ENCODE assay signal across 25 cellular contexts in the genomic region with DNA sequence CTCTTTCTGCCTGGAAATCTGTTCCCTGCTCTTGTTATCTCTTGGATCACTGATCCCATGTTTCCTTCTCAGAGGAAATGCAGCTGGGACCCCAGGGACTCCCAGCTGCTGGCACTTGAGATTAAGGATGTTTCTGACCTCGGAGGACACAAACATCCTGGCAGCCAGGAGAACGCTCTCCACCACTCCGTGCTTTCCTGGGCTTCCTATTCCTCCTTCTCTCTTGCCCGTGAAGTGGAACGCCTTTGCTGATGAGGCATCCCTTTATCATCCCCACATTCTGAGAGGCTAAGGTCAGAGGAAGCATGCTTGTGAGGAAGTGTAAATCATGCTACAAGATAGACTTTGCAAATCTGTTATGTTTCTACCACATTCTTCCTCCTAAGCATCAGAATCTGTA. TPM values are rescaled to one million over a fixed set of nuclear protein-coding genes. Genes with fewer than 3 reads are reported as not detected.
DNase-seq lines count a peak whose midpoint lies in the region; ATAC-seq, FAIRE-seq and TF ChIP-seq lines count a peak whose summit lies in the region.
"Had no signal": no experiment of that assay in that cellular context is flagged by ENCODE, and none has a peak within 500 bp of the region (broad histone marks: within the 10 kb centered on the region; RNA-seq: fewer than 3 reads in every experiment).

No MANE protein-coding gene starts in this region.

- H3K27me3 Mint-ChIP-seq in natural killer cell (ENCODE audit: low read depth in 2 of 2): peaks cover 8 to 10% of the 10 kb centered on the region in 2 donors

- intact Hi-C loops in spleen (cut with DNase I; ENCODE audit: low total_unique reads) (no loop called here), testis (cut with DNase I; ENCODE audit: low total_unique reads) (no loop called here), natural killer cell (cut with micrococcal nuclease) (no loop called here)

- H3K4me1 ChIP-seq in spleen (peaks cover 0 to 34% (median 11%) of the 10 kb centered on the region in 6 donors), testis (no peaks in the 10 kb centered on the region)
- H3K4me1 ChIP-seq: sigmoid colon had no signal

- peaks cover 0 to 19% (median 14%) of the 10 kb centered on the region in 8 donors for H3K9me3 ChIP-seq in spleen
- no peaks in the 10 kb centered on the region for H3K9me3 ChIP-seq in testis

- TF ChIP-seq CTCF in fibroblast of pulmonary artery (IDR thresholded peaks at IDR 0.05; ENCODE audit: low read length, missing control alignments) (no peak), spleen (IDR thresholded peaks at IDR 0.05 in 8 of 11, conservative IDR thresholded peaks at IDR 0.05 in 3 of 11) (no peak), testis (IDR thresholded peaks at IDR 0.05) (no peak), natural killer cell (IDR thresholded peaks at IDR 0.05) (no peak)

- H3K27ac ChIP-seq in spleen (peak overlapping the region in 7 of 8 donors; percentile 13 to 72 (median 60)), testis (no peak overlapping the region)
- H3K27ac ChIP-seq: cardiac muscle cell, sigmoid colon, suprapubic skin, WERI-Rb-1 had no signal

- H3K9me3 Mint-ChIP-seq in natural killer cell: no peaks in the 10 kb centered on the region

- H3K36me3 ChIP-seq in spleen (peaks cover 0 to 71% (median 9%) of the 10 kb centered on the region in 6 donors), testis (ENCODE audit: low read depth, missing control alignments) (no peaks in the 10 kb centered on the region)
- H3K36me3 ChIP-seq: cardiac muscle cell, WERI-Rb-1 had no signal

- H3K4me1 Mint-ChIP-seq in natural killer cell: no peaks in the 10 kb centered on the region
- H3K4me1 Mint-ChIP-seq: activated naive CD8-positive, alpha-beta T cell treated with anti-CD3 and anti-CD28 coated beads for 36 hours; H9 had no signal

- TF ChIP-seq POLR2A in spleen (IDR thresholded peaks at IDR 0.05): no peak
- no peak for TF ChIP-seq POLR2A in testis (IDR thresholded peaks at IDR 0.05)

- peak; percentile 87 for FAIRE-seq in RCC 7860 (lab: Jason Lieb, UNC)

- ATAC-seq in natural killer cell: no peak

- 54 to 62% (median 57%) methylated on average over 5 of the region's 5 CpGs for WGBS in spleen, 5 donors
- 69 to 75% methylated on average over 5 of the region's 5 CpGs for WGBS in testis, 2 donors

- H3K27me3 ChIP-seq in spleen (replicated peaks in 1 of 7) (no peaks in the 10 kb centered on the region), testis (no peaks in the 10 kb centered on the region)
- H3K27me3 ChIP-seq: cardiac muscle cell, sigmoid colon, suprapubic skin had no signal

- no peak overlapping the region for H3K27ac Mint-ChIP-seq in natural killer cell
- H3K27ac Mint-ChIP-seq: activated naive CD8-positive, alpha-beta T cell treated with anti-CD3 and anti-CD28 coated beads for 36 hours; activated T-cell treated with anti-CD3 and anti-CD28 coated beads, Interleukin-2, amount 50 U/mL, for 24 hours had no signal

- no peaks in the 10 kb centered on the region for H3K36me3 Mint-ChIP-seq in natural killer cell

- DNase-seq in GM04503 (ENCODE audit: low read depth) (peak; percentile 69), RCC 7860 (ENCODE audit: low spot score) (peak; percentile 81), fibroblast of pulmonary artery (ENCODE audit: low read depth) (peak; percentile 38), spleen (no peak), testis (no peak), natural killer cell (no peak)
- no peak for DNase-seq in stimulated activated naive CD4-positive, alpha-beta T cell (lab: John Stamatoyannopoulos, UW)
- DNase-seq: activated CD4-positive, alpha-beta T cell treated with anti-CD3 and anti-CD28 coated beads, Interleukin-2, amount 50 U/mL, for 48 hours; activated naive CD8-positive, alpha-beta T cell treated with anti-CD3 and anti-CD28 coated beads for 36 hours; activated T-cell treated with anti-CD3 and anti-CD28 coated beads, Interleukin-2, amount 50 U/mL, for 24 hours; H9; hypothalamus; Karpas-422; NCI-H1436 treated with DMSO at 0.1 percent for 48 hours; NCI-H2227 treated with DMSO at 0.1 percent for 48 hours; sigmoid colon; stimulated activated CD4-positive, alpha-beta T cell treated with anti-CD3 and anti-CD28 coated beads, Interleukin-2, amount 100 ng/mL, for 24 hours; WERI-Rb-1 had no signal

- H3K4me3 Mint-ChIP-seq in natural killer cell: no peak overlapping the region
- H3K4me3 Mint-ChIP-seq: activated naive CD8-positive, alpha-beta T cell treated with anti-CD3 and anti-CD28 coated beads for 36 hours; activated T-cell treated with anti-CD3 and anti-CD28 coated beads, Interleukin-2, amount 50 U/mL, for 24 hours; H9 had no signal

- H3K4me3 ChIP-seq in fibroblast of pulmonary artery (replicated peaks; ENCODE audit: low read depth, low read length): no peak overlapping the region
- H3K4me3 ChIP-seq in spleen: no peak overlapping the region
- no peak overlapping the region for H3K4me3 ChIP-seq in testis
- H3K4me3 ChIP-seq: cardiac muscle cell, sigmoid colon, suprapubic skin had no signal

RNA-seq across cellular contexts. Expression of a gene that starts 25.7 kb away (rescaled TPM):
- total RNA-seq in spleen (not detected), testis (10 to 100 TPM; 18.6 to 22.6 TPM), natural killer cell (not detected)
- polyA plus RNA-seq in spleen (under 1 TPM in 1 of 3 donors, not detected in 2; 0.06 TPM), testis (ENCODE audit: insufficient read depth, low read depth, low replicate concordance) (119 TPM)
- total RNA-seq: activated naive CD8-positive, alpha-beta T cell treated with anti-CD3 and anti-CD28 coated beads for 36 hours; cardiac muscle cell; fibroblast of lung; H9; kidney epithelial cell; mucosa of gallbladder; omental fat pad; sigmoid colon; suprapubic skin had no signal
- polyA plus RNA-seq: BJ, cardiac muscle cell, fibroblast of lung, sigmoid colon had no signal

Comparison
In these comparisons a context has a peak if more than half of its experiments do, and no peak if none do; other contexts are left out.
1. DNase-seq: peak in GM04503 (single experiment), RCC 7860 (single experiment) and fibroblast of pulmonary artery (single experiment); none in spleen (single experiment), testis (single experiment), stimulated activated naive CD4-positive, alpha-beta T cell (0 of 6) and natural killer cell (single experiment).
2. H3K27ac ChIP-seq: peak in spleen (7 of 8); none in testis (0 of 2).
3. RNA of a gene that starts 25.7 kb away (total RNA-seq): 18.6 to 22.6 TPM in testis; not detected in spleen and not detected in natural killer cell; every median in the first group is over 10 times any median in the second.